Comparison of ENCODE assay signal across 1 cellular context in genomic region chr16:28823719-28824547, GRCh38.
TF ChIP-seq lines count a peak whose summit lies in the region.

No MANE protein-coding gene starts in this region.

TF ChIP-seq in K562, 482 proteins besides CTCF, POLR2A, EP300 and RAD21 (continued from another document and continues in another):
- TF ChIP-seq PHF20 (IDR thresholded peaks at IDR 0.05; ENCODE audit: partially characterized antibody) (no peak), MAZ (CRISPR knock-in tag; conservative IDR thresholded peaks at IDR 0.05 in 1 of 2, IDR thresholded peaks at IDR 0.05 in 1 of 2) (peak; percentile 94 to 98; a peak in 3 of 4 replicates), MLLT1 (IDR thresholded peaks at IDR 0.05) (0 out of 4 replicates have a peak, but pooled peaks of 1 of the 2 experiments have one; percentile 13), EP400 (IDR thresholded peaks at IDR 0.05) (peak; percentile 93), HDAC1 (IDR thresholded peaks at IDR 0.05) (peak in 1 of 2 experiments; percentile 75; a peak in 2 of 4 replicates), SIN3A (IDR thresholded peaks at IDR 0.05; ENCODE audit: borderline replicate concordance in 2 of 2, control insufficient read depth in 1 of 2, low read depth in 2 of 2, low read length in 2 of 2) (peak; percentile 65 to 75; a peak in 2 of 4 replicates), SRF (CRISPR knock-in tag; IDR thresholded peaks at IDR 0.05) (peak in 1 of 2 experiments; percentile 52; a peak in 1 of 4 replicates), ASH1L (IDR thresholded peaks at IDR 0.05; ENCODE audit: borderline replicate concordance, low read depth, partially characterized antibody) (peak; percentile 86), ZC3H4 (CRISPR knock-in tag; IDR thresholded peaks at IDR 0.05; ENCODE audit: borderline replicate concordance) (no peak), SP2 (IDR thresholded peaks at IDR 0.05; ENCODE audit: extremely low read depth, low read depth, low read length, poor library complexity, severe bottlenecking) (peak; percentile 57), PRPF4 (IDR thresholded peaks at IDR 0.05; ENCODE audit: insufficient read depth, low read depth, low read length, poor library complexity, severe bottlenecking) (peak; percentile 76), RBBP5 (IDR thresholded peaks at IDR 0.05; ENCODE audit: borderline replicate concordance, insufficient read depth, low read length, poor library complexity, severe bottlenecking) (peak; percentile 71), CSDE1 (IDR thresholded peaks at IDR 0.05) (no peak), SMARCB1 (IDR thresholded peaks at IDR 0.05; ENCODE audit: insufficient read length, low read depth) (no peak), HES1 (IDR thresholded peaks at IDR 0.05; ENCODE audit: low read depth) (no peak; the same call in 1 of the 2 replicates), KLF6 (CRISPR knock-in tag; IDR thresholded peaks at IDR 0.05; ENCODE audit: borderline replicate concordance) (0 out of 2 replicates have a peak, but pooled peaks have one; percentile 54), FOXO4 (CRISPR knock-in tag; IDR thresholded peaks at IDR 0.05) (peak; percentile 55; the same call in 1 of the 2 replicates), POLR2AphosphoS2 (IDR thresholded peaks at IDR 0.05; ENCODE audit: low read length) (no peak; the same call in 1 of the 2 replicates), ZNF239 (CRISPR knock-in tag; IDR thresholded peaks at IDR 0.05) (no peak), ZNF609 (CRISPR knock-in tag; IDR thresholded peaks at IDR 0.05; ENCODE audit: borderline replicate concordance) (peak; percentile 40; the same call in 1 of the 2 replicates), NONO (IDR thresholded peaks at IDR 0.05; ENCODE audit: low read depth in 2 of 2, low read length in 1 of 2) (peak in 1 of 2 experiments; percentile 7; a peak in 1 of 4 replicates), ZBTB26 (CRISPR knock-in tag; IDR thresholded peaks at IDR 0.05) (peak; percentile 84; the same call in 1 of the 2 replicates), RREB1 (CRISPR knock-in tag; IDR thresholded peaks at IDR 0.05) (no peak), MYC (IDR thresholded peaks at IDR 0.05; ENCODE audit: low read depth, low read length) (peak; percentile 78), MYC (CRISPR knock-in tag; IDR thresholded peaks at IDR 0.05; ENCODE audit: borderline replicate concordance, low read depth) (0 out of 2 replicates have a peak, but pooled peaks have one; percentile 35), ATF3 (IDR thresholded peaks at IDR 0.05) (peak; percentile 93), ATF3 (CRISPR knock-in tag; conservative IDR thresholded peaks at IDR 0.05) (no peak), SRSF1 (IDR thresholded peaks at IDR 0.05; ENCODE audit: low read depth, low read length) (no peak), MCM2 (IDR thresholded peaks at IDR 0.05; ENCODE audit: low read depth) (no peak), DPF2 (IDR thresholded peaks at IDR 0.05) (0 out of 2 replicates have a peak, but pooled peaks have one; percentile 9), OTX1 (CRISPR knock-in tag; IDR thresholded peaks at IDR 0.05) (peak; percentile 93; the same call in 1 of the 2 replicates), KLF1 (tag; IDR thresholded peaks at IDR 0.05) (peak; percentile 88), RNF2 (IDR thresholded peaks at IDR 0.05) (no peak), XRCC4 (IDR thresholded peaks at IDR 0.05; ENCODE audit: extremely low read depth, insufficient read depth, insufficient read length) (no peak), FOXP4 (CRISPR knock-in tag; IDR thresholded peaks at IDR 0.05; ENCODE audit: borderline replicate concordance) (no peak), RB1 (IDR thresholded peaks at IDR 0.05; ENCODE audit: low read depth) (peak; percentile 21), ZNF174 (CRISPR knock-in tag; IDR thresholded peaks at IDR 0.05) (no peak), NFRKB (IDR thresholded peaks at IDR 0.05; ENCODE audit: low read depth) (peak; percentile 70; the same call in 1 of the 2 replicates), KAT7 (CRISPR knock-in tag; IDR thresholded peaks at IDR 0.05; ENCODE audit: borderline replicate concordance) (0 out of 2 replicates have a peak, but pooled peaks have one; percentile 25)
